8 cellular contexts compared by ENCODE assay signal in the genomic region with DNA sequence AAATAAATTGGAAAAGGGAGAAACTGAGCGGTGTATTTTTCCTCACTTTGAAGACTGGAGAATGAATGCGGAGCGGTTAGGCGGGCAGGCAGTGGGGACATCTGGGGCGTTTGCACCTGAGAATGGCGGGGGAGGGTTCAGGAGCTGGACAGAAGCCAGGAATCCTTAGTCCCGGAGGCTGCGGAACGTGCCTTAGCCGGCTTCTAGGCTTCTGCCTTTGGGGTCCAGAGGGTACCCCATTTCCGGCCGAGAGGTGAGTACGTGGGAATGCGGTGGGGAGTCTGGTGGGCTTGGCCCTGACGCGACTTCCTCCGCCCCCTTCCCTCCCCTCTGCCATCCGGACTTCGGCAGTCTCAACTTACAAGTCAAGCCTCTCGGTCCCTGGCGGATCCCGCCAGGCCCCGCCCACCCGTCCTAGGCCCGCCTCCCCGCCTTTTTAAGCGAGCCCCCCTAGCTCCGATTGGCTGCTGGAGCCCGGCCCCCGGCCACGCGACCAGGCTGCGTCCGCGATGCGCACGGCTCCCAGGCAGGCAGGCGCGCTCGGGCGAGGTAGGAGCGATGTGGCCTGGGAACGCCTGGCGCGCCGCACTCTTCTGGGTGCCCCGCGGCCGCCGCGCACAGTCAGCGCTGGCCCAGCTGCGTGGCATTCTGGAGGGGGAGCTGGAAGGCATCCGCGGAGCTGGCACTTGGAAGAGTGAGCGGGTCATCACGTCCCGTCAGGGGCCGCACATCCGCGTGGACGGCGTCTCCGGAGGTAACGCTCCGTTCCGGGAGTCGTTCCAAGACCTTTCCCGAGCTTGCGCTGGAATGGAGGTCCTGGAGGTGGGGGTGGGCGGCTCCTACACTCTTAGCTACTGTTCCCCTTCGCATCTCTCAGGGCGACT. TPM values are rescaled to one million over a fixed set of nuclear protein-coding genes. Genes with fewer than 3 reads are reported as not detected.
DNase-seq lines count a peak whose midpoint lies in the region; ATAC-seq, FAIRE-seq and TF ChIP-seq lines count a peak whose summit lies in the region.

Gene GCAT (plus strand): TSS at position 525 of the 884 bp plus-strand sequence. CDS start 34 bp downstream, at position 559.

- H3K27ac ChIP-seq in keratinocyte (ENCODE audit: control insufficient read depth, insufficient read depth, low read length), result peak within 1 kb of the TSS; percentile 69

- H3K4me1 ChIP-seq in keratinocyte (ENCODE audit: control insufficient read depth, extremely low read depth, insufficient read depth, low read length), result peaks cover 13% of the 10 kb centered on the region

- ATAC-seq in GM18909 (IDR thresholded peaks at IDR 0.05; ENCODE audit: poor library complexity, unreplicated experiment) (peak; percentile 86), HG03159 (IDR thresholded peaks at IDR 0.05; ENCODE audit: unreplicated experiment) (peak; percentile 82)

- H2AFZ ChIP-seq in keratinocyte (ENCODE audit: control insufficient read depth, low read length), result peak within 1 kb of the TSS; percentile 94

- peak; percentile 93 for DNase-seq in ACHN
- peak; percentile 79 for DNase-seq in NCI-H460 (ENCODE audit: extremely low read depth, low read depth)
- peak; percentile 70 for DNase-seq in activated CD4-positive, CD25-positive, alpha-beta regulatory T cell treated with anti-CD3 and anti-CD28 coated beads, Interleukin-2, amount 50 U/mL, for 72 hours
- DNase-seq in cerebellar cortex (ENCODE audit: low spot score), result peak; percentile 96
- DNase-seq in keratinocyte (ENCODE audit: low read depth, low spot score), result peak; percentile 73
- DNase-seq in stimulated activated CD4-positive, alpha-beta T cell treated with anti-CD3 and anti-CD28 coated beads, Interleukin-12 subunit alpha, Interleukin-12 subunit beta, amount 100 ng/mL, for 4 hours, result peak; percentile 89

- H3K36me3 ChIP-seq in keratinocyte (ENCODE audit: control insufficient read depth in 2 of 2, extremely low read depth in 1 of 2, insufficient read depth in 2 of 2, low read length in 2 of 2), result no peaks in the 10 kb centered on the region

- in situ Hi-C loops in ACHN (cut with HindIII; ENCODE audit: low pct_ligation_motif_present, low pct_unique_long_range_greater_than_20kb, low sequenced_read_pairs), result no loop called here

- dilution Hi-C loops in keratinocyte (cut with MboI; ENCODE audit: extremely low pct_ligation_motif_present, low sequenced_read_pairs), result no loop called here

- H3K27me3 ChIP-seq in keratinocyte (ENCODE audit: control insufficient read depth, extremely low read depth, insufficient read depth, low read length), result no peaks in the 10 kb centered on the region

- H3K9ac ChIP-seq in keratinocyte (ENCODE audit: control insufficient read depth, extremely low read depth, insufficient read depth, low read length), result peak within 1 kb of the TSS; percentile 84

- peak within 1 kb of the TSS; percentile 50 to 76 (median 57) for H3K4me3 ChIP-seq in keratinocyte (ENCODE audit: control insufficient read depth in 2 of 3, extremely low read depth in 1 of 3, insufficient read depth in 2 of 3, low read depth in 1 of 3, low read length in 3 of 3)

- no peak for TF ChIP-seq CTCF in keratinocyte (optimal IDR thresholded peaks at IDR 0.05 in 1 of 3, IDR thresholded peaks at IDR 0.05 in 1 of 3, conservative IDR thresholded peaks at IDR 0.05 in 1 of 3; ENCODE audit: extremely low read depth in 1 of 3, insufficient read depth in 2 of 3, low read length in 3 of 3)

- H3K9me1 ChIP-seq in keratinocyte (ENCODE audit: control insufficient read depth, extremely low read depth, insufficient read depth, low read length), result no peaks in the 10 kb centered on the region

- H3K9me3 ChIP-seq in keratinocyte (ENCODE audit: control insufficient read depth, low read depth, low read length), result no peaks in the 10 kb centered on the region

- H4K20me1 ChIP-seq in keratinocyte (ENCODE audit: control insufficient read depth, extremely low read depth, insufficient read depth, low read length), result no peaks in the 10 kb centered on the region

- FAIRE-seq in keratinocyte (lab: Jason Lieb, UNC), result peak; percentile 67

- peak within 1 kb of the TSS; percentile 94 for H3K4me2 ChIP-seq in keratinocyte (ENCODE audit: control insufficient read depth, extremely low read depth, insufficient read depth, low read depth, low read length)

- no peaks in the 10 kb centered on the region for H3K79me2 ChIP-seq in keratinocyte (ENCODE audit: control insufficient read depth, insufficient read depth, low read length)

RNA-seq across cellular contexts. Expression of gene GCAT, which starts in this region (rescaled TPM):
- total RNA-seq in NCI-H460 (2014; rRNA removed; shearing (Covaris generic)), result 4.0 and 5.6 TPM in 2 replicates
- 16.5 and 20.1 TPM in 2 replicates for polyA plus RNA-seq in NCI-H460 (2014; cell fraction: nucleus; rRNA removed)
- polyA plus RNA-seq in keratinocyte, result 8.2 to 8.5 TPM (median 8.4 TPM) in 3 replicates
- 9.2 TPM for polyA plus RNA-seq in keratinocyte (2011; ENCODE audit: low read depth)
- polyA plus RNA-seq in keratinocyte (2011; cell fraction: cytosol; rRNA removed), result 6.1 and 12.1 TPM in 2 replicates
- 6.6 and 8.2 TPM in 2 replicates for polyA plus RNA-seq in keratinocyte (2011; cell fraction: nucleus; rRNA removed)
- 8.4 and 13.9 TPM in 2 replicates for polyA plus RNA-seq in keratinocyte (2012; ENCODE audit: low replicate concordance)
- polyA minus RNA-seq in keratinocyte, result 6.7 to 11.5 TPM (median 9.6 TPM) in 3 replicates
- polyA minus RNA-seq in keratinocyte (2011; cell fraction: cytosol; rRNA and poly(A)+ RNA removed), result 28.4 TPM
- 3.2 and 4.5 TPM in 2 replicates for polyA minus RNA-seq in keratinocyte (2011; cell fraction: nucleus; rRNA and poly(A)+ RNA removed)

Comparison
In these comparisons a context has a peak if more than half of its experiments do, and no peak if none do; other contexts are left out.
1. Peak in every context shown above with its lines: DNase-seq, ATAC-seq, H3K4me3 ChIP-seq and H3K27ac ChIP-seq.